ENCODE assay signal across 1 cellular context in the genomic region with DNA sequence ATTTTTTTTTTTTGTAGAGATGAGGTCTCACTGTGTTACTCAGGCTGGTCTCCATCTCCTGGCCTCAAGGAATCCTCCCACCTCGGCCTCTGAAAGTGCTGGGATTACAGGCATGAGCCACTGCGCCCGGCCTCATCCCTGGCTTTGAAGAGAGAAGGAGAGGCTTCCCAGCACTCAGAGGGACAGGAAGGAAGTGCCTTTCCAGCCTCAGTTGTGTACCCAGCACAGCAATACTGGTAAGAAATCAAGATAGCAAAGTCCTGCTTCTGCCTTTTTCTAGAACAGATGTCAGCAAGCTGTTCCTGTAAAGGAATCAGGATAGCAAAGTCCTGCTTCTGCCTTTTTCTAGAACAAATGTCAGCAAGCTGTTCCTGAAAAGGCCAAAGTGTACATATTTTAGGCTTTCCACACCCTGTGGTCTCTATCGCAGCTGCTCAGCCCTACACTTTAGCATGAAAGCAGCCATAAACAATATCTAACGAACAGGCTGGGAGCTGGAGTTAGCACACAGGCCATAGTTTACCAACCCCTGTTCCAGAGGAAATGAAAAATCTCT.
TF ChIP-seq lines count a peak whose summit lies in the region.

No MANE protein-coding gene starts in this region.

TF ChIP-seq in HepG2, 621 proteins besides CTCF, POLR2A, EP300 and RAD21 (continued from another document and continues in another):
- TF ChIP-seq, protein P1, sequence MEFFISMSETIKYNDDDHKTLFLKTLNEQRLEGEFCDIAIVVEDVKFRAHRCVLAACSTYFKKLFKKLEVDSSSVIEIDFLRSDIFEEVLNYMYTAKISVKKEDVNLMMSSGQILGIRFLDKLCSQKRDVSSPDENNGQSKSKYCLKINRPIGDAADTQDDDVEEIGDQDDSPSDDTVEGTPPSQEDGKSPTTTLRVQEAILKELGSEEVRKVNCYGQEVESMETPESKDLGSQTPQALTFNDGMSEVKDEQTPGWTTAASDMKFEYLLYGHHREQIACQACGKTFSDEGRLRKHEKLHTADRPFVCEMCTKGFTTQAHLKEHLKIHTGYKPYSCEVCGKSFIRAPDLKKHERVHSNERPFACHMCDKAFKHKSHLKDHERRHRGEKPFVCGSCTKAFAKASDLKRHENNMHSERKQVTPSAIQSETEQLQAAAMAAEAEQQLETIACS (CRISPR knock-in tag; IDR thresholded peaks at IDR 0.05) = no peak; the same call in 1 of the 2 replicates
- no peak for TF ChIP-seq SRSF9 (IDR thresholded peaks at IDR 0.05; ENCODE audit: borderline replicate concordance, insufficient read depth, low read depth, low read length, poor library complexity, severe bottlenecking)
- TF ChIP-seq, protein P2, sequence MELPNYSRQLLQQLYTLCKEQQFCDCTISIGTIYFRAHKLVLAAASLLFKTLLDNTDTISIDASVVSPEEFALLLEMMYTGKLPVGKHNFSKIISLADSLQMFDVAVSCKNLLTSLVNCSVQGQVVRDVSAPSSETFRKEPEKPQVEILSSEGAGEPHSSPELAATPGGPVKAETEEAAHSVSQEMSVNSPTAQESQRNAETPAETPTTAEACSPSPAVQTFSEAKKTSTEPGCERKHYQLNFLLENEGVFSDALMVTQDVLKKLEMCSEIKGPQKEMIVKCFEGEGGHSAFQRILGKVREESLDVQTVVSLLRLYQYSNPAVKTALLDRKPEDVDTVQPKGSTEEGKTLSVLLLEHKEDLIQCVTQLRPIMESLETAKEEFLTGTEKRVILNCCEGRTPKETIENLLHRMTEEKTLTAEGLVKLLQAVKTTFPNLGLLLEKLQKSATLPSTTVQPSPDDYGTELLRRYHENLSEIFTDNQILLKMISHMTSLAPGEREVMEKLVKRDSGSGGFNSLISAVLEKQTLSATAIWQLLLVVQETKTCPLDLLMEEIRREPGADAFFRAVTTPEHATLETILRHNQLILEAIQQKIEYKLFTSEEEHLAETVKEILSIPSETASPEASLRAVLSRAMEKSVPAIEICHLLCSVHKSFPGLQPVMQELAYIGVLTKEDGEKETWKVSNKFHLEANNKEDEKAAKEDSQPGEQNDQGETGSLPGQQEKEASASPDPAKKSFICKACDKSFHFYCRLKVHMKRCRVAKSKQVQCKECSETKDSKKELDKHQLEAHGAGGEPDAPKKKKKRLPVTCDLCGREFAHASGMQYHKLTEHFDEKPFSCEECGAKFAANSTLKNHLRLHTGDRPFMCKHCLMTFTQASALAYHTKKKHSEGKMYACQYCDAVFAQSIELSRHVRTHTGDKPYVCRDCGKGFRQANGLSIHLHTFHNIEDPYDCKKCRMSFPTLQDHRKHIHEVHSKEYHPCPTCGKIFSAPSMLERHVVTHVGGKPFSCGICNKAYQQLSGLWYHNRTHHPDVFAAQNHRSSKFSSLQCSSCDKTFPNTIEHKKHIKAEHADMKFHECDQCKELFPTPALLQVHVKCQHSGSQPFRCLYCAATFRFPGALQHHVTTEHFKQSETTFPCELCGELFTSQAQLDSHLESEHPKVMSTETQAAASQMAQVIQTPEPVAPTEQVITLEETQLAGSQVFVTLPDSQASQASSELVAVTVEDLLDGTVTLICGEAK (IDR thresholded peaks at IDR 0.05) = no peak
- TF ChIP-seq, protein P2 (CRISPR knock-in tag; IDR thresholded peaks at IDR 0.05) = no peak
- TF ChIP-seq ZNF138 (CRISPR knock-in tag; IDR thresholded peaks at IDR 0.05; ENCODE audit: low read depth) = no peak
- no peak for TF ChIP-seq ZNF34 (CRISPR knock-in tag; IDR thresholded peaks at IDR 0.05; ENCODE audit: borderline replicate concordance)
- TF ChIP-seq ZSCAN31 (CRISPR knock-in tag; IDR thresholded peaks at IDR 0.05; ENCODE audit: low read depth) = 0 out of 2 replicates have a peak, but pooled peaks have one; percentile 31
- no peak for TF ChIP-seq ZSCAN22 (CRISPR knock-in tag; IDR thresholded peaks at IDR 0.05)
- 0 out of 2 replicates have a peak, but pooled peaks have one; percentile 55 for TF ChIP-seq NAIF1 (CRISPR knock-in tag; IDR thresholded peaks at IDR 0.05; ENCODE audit: borderline replicate concordance)
- no peak for TF ChIP-seq ONECUT2 (CRISPR knock-in tag; IDR thresholded peaks at IDR 0.05)
- no peak for TF ChIP-seq SMAD3 (CRISPR knock-in tag; IDR thresholded peaks at IDR 0.05)
- TF ChIP-seq ZNF747 (CRISPR knock-in tag; IDR thresholded peaks at IDR 0.05; ENCODE audit: borderline replicate concordance) = no peak
- 0 out of 2 replicates have a peak, but pooled peaks have one; percentile 34 for TF ChIP-seq ZNF75D (CRISPR knock-in tag; IDR thresholded peaks at IDR 0.05; ENCODE audit: borderline replicate concordance)
- TF ChIP-seq, protein P3, sequence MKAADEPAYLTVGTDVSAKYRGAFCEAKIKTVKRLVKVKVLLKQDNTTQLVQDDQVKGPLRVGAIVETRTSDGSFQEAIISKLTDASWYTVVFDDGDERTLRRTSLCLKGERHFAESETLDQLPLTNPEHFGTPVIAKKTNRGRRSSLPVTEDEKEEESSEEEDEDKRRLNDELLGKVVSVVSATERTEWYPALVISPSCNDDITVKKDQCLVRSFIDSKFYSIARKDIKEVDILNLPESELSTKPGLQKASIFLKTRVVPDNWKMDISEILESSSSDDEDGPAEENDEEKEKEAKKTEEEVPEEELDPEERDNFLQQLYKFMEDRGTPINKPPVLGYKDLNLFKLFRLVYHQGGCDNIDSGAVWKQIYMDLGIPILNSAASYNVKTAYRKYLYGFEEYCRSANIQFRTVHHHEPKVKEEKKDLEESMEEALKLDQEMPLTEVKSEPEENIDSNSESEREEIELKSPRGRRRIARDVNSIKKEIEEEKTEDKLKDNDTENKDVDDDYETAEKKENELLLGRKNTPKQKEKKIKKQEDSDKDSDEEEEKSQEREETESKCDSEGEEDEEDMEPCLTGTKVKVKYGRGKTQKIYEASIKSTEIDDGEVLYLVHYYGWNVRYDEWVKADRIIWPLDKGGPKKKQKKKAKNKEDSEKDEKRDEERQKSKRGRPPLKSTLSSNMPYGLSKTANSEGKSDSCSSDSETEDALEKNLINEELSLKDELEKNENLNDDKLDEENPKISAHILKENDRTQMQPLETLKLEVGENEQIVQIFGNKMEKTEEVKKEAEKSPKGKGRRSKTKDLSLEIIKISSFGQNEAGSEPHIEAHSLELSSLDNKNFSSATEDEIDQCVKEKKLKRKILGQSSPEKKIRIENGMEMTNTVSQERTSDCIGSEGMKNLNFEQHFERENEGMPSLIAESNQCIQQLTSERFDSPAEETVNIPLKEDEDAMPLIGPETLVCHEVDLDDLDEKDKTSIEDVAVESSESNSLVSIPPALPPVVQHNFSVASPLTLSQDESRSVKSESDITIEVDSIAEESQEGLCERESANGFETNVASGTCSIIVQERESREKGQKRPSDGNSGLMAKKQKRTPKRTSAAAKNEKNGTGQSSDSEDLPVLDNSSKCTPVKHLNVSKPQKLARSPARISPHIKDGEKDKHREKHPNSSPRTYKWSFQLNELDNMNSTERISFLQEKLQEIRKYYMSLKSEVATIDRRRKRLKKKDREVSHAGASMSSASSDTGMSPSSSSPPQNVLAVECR (CRISPR knock-in tag; IDR thresholded peaks at IDR 0.05; ENCODE audit: borderline replicate concordance) = peak; percentile 41; the same call in 1 of the 2 replicates
- TF ChIP-seq KLF11 (CRISPR knock-in tag; IDR thresholded peaks at IDR 0.05) = no peak
- TF ChIP-seq, protein P4, sequence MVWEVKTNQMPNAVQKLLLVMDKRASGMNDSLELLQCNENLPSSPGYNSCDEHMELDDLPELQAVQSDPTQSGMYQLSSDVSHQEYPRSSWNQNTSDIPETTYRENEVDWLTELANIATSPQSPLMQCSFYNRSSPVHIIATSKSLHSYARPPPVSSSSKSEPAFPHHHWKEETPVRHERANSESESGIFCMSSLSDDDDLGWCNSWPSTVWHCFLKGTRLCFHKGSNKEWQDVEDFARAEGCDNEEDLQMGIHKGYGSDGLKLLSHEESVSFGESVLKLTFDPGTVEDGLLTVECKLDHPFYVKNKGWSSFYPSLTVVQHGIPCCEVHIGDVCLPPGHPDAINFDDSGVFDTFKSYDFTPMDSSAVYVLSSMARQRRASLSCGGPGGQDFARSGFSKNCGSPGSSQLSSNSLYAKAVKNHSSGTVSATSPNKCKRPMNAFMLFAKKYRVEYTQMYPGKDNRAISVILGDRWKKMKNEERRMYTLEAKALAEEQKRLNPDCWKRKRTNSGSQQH (CRISPR knock-in tag; IDR thresholded peaks at IDR 0.05; ENCODE audit: low read depth) = 0 out of 2 replicates have a peak, but pooled peaks have one; percentile 29
- TF ChIP-seq, protein P5, sequence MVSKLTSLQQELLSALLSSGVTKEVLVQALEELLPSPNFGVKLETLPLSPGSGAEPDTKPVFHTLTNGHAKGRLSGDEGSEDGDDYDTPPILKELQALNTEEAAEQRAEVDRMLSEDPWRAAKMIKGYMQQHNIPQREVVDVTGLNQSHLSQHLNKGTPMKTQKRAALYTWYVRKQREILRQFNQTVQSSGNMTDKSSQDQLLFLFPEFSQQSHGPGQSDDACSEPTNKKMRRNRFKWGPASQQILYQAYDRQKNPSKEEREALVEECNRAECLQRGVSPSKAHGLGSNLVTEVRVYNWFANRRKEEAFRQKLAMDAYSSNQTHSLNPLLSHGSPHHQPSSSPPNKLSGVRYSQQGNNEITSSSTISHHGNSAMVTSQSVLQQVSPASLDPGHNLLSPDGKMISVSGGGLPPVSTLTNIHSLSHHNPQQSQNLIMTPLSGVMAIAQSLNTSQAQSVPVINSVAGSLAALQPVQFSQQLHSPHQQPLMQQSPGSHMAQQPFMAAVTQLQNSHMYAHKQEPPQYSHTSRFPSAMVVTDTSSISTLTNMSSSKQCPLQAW (CRISPR knock-in tag; IDR thresholded peaks at IDR 0.05) = 0 out of 2 replicates have a peak, but pooled peaks have one; percentile 46
- no peak for TF ChIP-seq GTF2F1 (IDR thresholded peaks at IDR 0.05; ENCODE audit: low read length)
- peak; percentile 17; the same call in 1 of the 2 replicates for TF ChIP-seq ERF (CRISPR knock-in tag; IDR thresholded peaks at IDR 0.05)
- no peak for TF ChIP-seq SRF (IDR thresholded peaks at IDR 0.05; ENCODE audit: low read depth, low read length)
- no peak for TF ChIP-seq AKAP8 (CRISPR knock-in tag; IDR thresholded peaks at IDR 0.05)
- TF ChIP-seq NPAS2 (CRISPR knock-in tag; IDR thresholded peaks at IDR 0.05; ENCODE audit: borderline replicate concordance) = no peak
- TF ChIP-seq NR2F6 (IDR thresholded peaks at IDR 0.05) = no peak
- no peak for TF ChIP-seq NR2F6 (CRISPR knock-in tag; IDR thresholded peaks at IDR 0.05)
- no peak for TF ChIP-seq ZNF7 (CRISPR knock-in tag; IDR thresholded peaks at IDR 0.05)
- TF ChIP-seq ELF3 (CRISPR knock-in tag; IDR thresholded peaks at IDR 0.05) = 0 out of 2 replicates have a peak, but pooled peaks have one; percentile 10
- no peak for TF ChIP-seq AHR (CRISPR knock-in tag; IDR thresholded peaks at IDR 0.05)
- TF ChIP-seq LCORL (IDR thresholded peaks at IDR 0.05) = no peak
- TF ChIP-seq LCORL (CRISPR knock-in tag; IDR thresholded peaks at IDR 0.05) = peak; percentile 78; the same call in 1 of the 2 replicates
- TF ChIP-seq ZNF761 (CRISPR knock-in tag; conservative IDR thresholded peaks at IDR 0.05) = no peak
- TF ChIP-seq ZNF451 (CRISPR knock-in tag; IDR thresholded peaks at IDR 0.05) = no peak
- no peak for TF ChIP-seq ZFYVE20 (CRISPR knock-in tag; IDR thresholded peaks at IDR 0.05; ENCODE audit: borderline replicate concordance, low read depth)
- no peak for TF ChIP-seq GABPA (IDR thresholded peaks at IDR 0.05; ENCODE audit: low read depth, low read length)
- TF ChIP-seq GABPA (CRISPR knock-in tag; IDR thresholded peaks at IDR 0.05; ENCODE audit: low read depth) = peak; percentile 35; the same call in 1 of the 2 replicates
- peak; percentile 30 for TF ChIP-seq IKZF4 (CRISPR knock-in tag; IDR thresholded peaks at IDR 0.05; ENCODE audit: borderline replicate concordance, low read depth, not compliant biosample characterization)
- no peak for TF ChIP-seq CSRNP1 (CRISPR knock-in tag; IDR thresholded peaks at IDR 0.05)
- TF ChIP-seq RCOR2 (CRISPR knock-in tag; IDR thresholded peaks at IDR 0.05) = no peak
- peak; percentile 29; the same call in 1 of the 2 replicates for TF ChIP-seq HOXD1 (CRISPR knock-in tag; IDR thresholded peaks at IDR 0.05)
- no peak for TF ChIP-seq MXD3 (CRISPR knock-in tag; IDR thresholded peaks at IDR 0.05)
- TF ChIP-seq IRF2 (CRISPR knock-in tag; IDR thresholded peaks at IDR 0.05) = no peak
- 0 out of 2 replicates have a peak, but pooled peaks have one; percentile 19 for TF ChIP-seq ESRRA (CRISPR knock-in tag; IDR thresholded peaks at IDR 0.05; ENCODE audit: low read depth)
